8 cellular contexts compared by ENCODE assay signal in genomic region chr19:17079710-17080440, GRCh38. TPM values are rescaled to one million over a fixed set of nuclear protein-coding genes. Genes with fewer than 3 reads are reported as not detected.
A peak's percentile ranks its signal among the peaks of the same experiment; 100 is the strongest.
DNase-seq lines count a peak whose midpoint lies in the region; ATAC-seq lines count a peak whose summit lies in the region.

No MANE protein-coding gene starts in this region.

- H3K27ac ChIP-seq in aorta (ENCODE audit: low read depth in 1 of 2, low read length in 2 of 2) = peak overlapping the region; percentile 73 to 94

- peaks cover 3 to 4% of the 10 kb centered on the region in 2 donors for H3K4me1 ChIP-seq in aorta (ENCODE audit: control insufficient read depth in 1 of 2, insufficient read depth in 2 of 2, low read length in 2 of 2)

- peak; percentile 100 for DNase-seq in EH (ENCODE audit: low read depth)
- peak; percentile 25 to 85 (median 37) for DNase-seq in T-helper 1 cell
- DNase-seq in amniotic stem cell (lab: John Stamatoyannopoulos, UW) = peak; percentile 97
- peak; percentile 75 for DNase-seq in left ventricle myocardium superior
- no peak for DNase-seq in sciatic nerve (ENCODE audit: low spot score)
- DNase-seq in aorta = peak; percentile 91

- H3K9me3 ChIP-seq in aorta (ENCODE audit: control insufficient read depth, low read length) = no peaks in the 10 kb centered on the region

- ATAC-seq in HG02798 (IDR thresholded peaks at IDR 0.05; ENCODE audit: poor library complexity, unreplicated experiment) (peak; percentile 31), left ventricle myocardium superior (peak; percentile 59), sciatic nerve (peak; percentile 49), aorta (ENCODE audit: low FRiP score) (peak; percentile 58), GM21360 (IDR thresholded peaks at IDR 0.05; ENCODE audit: unreplicated experiment) (no peak)

- intact Hi-C loops in left ventricle myocardium superior (cut with micrococcal nuclease) = no loop called here
- intact Hi-C loops in sciatic nerve (cut with DNase I) = loop anchor here (10.0 kb wide), 1 partner anchor 55 kb away; no protein-coding TSS in a partner anchor
- intact Hi-C loops in aorta (cut with DNase I) = loop anchor here (5.0 to 10.0 kb wide), 4 partner anchors 47 to 305 kb away; partner anchors contain the start of gene OCEL1 (in 1 of the 2)

- peak overlapping the region; percentile 0 to 15 for H3K4me3 ChIP-seq in aorta (ENCODE audit: low read length in 2 of 2)

- no peaks in the 10 kb centered on the region for H3K27me3 ChIP-seq in aorta (ENCODE audit: control insufficient read depth in 1 of 2, insufficient read depth in 2 of 2, low read length in 1 of 2)

- 3 to 5% methylated on average over 28 of the region's 28 CpGs for WGBS in aorta, 2 donors

- H3K36me3 ChIP-seq in aorta (ENCODE audit: control insufficient read depth in 1 of 2, insufficient read depth in 2 of 2, low read length in 1 of 2) = no peaks in the 10 kb centered on the region

RNA-seq across cellular contexts. Expression of gene MYO9B, which starts 4.3 kb away (rescaled TPM):
- total RNA-seq in left ventricle myocardium superior (38.1 TPM), sciatic nerve (90.7 TPM), aorta (100 to 1,000 TPM; 165 to 176 TPM)
- 100 to 1,000 TPM in 1 of 2 donors, 10 to 100 TPM in 1; 34.3 to 183 TPM for polyA plus RNA-seq in aorta

RNA-seq across cellular contexts. Expression of gene HAUS8, which starts 4.6 kb away (rescaled TPM):
- total RNA-seq in left ventricle myocardium superior (6.1 TPM), sciatic nerve (5.9 TPM), aorta (1 to 10 TPM; 5.8 to 7.2 TPM)
- polyA plus RNA-seq in aorta = 10 to 100 TPM in 1 of 2 donors, 1 to 10 TPM in 1; 4.5 to 15.1 TPM

RNA-seq across cellular contexts. Expression of gene CPAMD8, which starts 53.3 kb away (rescaled TPM):
- total RNA-seq in left ventricle myocardium superior = 12.5 TPM
- total RNA-seq in sciatic nerve = 9.6 TPM
- 1 to 10 TPM; 2.6 to 5.4 TPM for total RNA-seq in aorta
- polyA plus RNA-seq in aorta = 10 to 100 TPM in 1 of 2 donors, 1 to 10 TPM in 1; 1.9 to 11.9 TPM
